29 cellular contexts compared by ENCODE assay signal in the genomic region with DNA sequence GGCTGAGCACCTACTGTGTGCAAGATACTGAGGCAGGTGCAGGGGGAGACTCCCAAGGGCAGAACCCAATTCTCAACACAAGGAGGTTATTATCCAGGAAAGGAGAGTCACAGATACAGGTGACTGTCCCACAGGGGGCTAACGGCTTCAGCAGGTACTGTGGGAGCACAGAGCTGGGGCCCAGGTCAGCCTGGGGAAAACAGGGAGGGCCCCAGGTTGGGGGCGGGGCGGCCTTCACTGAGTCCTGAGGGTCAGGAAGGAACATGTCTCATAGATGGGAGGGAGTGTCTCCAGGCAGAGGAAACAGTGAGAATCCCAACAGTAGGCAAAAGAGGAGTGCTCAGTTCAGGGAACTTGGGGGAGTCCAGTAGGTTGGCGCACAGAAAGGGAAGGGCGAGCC.
"Had no signal": no experiment of that assay in that cellular context is flagged by ENCODE, and none has a peak within 500 bp of the region (broad histone marks: within the 10 kb centered on the region; RNA-seq: fewer than 3 reads in every experiment).

No MANE protein-coding gene starts in this region.

- H3K9me3 Mint-ChIP-seq: nephron progenitor cell, neural progenitor cell had no signal

- DNase-seq: hippocampal formation; kidney glomerular epithelial cell; left cardiac atrium; lower lobe of right lung; mammary epithelial cell; mesendoderm; midbrain; mucosa of descending colon; naive thymus-derived CD4-positive, alpha-beta T cell; nephron progenitor cell; occipital lobe; right lobe of liver; stimulated activated CD4-positive, alpha-beta T cell treated with anti-CD3 and anti-CD28 coated beads, Interleukin-12 subunit alpha, Interleukin-12 subunit beta, amount 100 ng/mL, for 4 hours; stimulated activated CD4-positive, alpha-beta T cell treated with anti-CD3 and anti-CD28 coated beads, Interleukin-15, amount 100 ng/mL, for 24 hours; stimulated activated CD4-positive, alpha-beta T cell treated with anti-CD3 and anti-CD28 coated beads, Interleukin-2, amount 100 ng/mL, for 24 hours; stimulated activated CD4-positive, alpha-beta T cell treated with anti-CD3 and anti-CD28 coated beads, Interleukin-4, amount 100 ng/mL, for 1 hour; stimulated activated naive B cell treated with anti-CD40 and anti-IgM and Interleukin-4, amounts not matched to agents 10 μg/mL and 1 μg/mL and 100 μg/mL, for 72 hours; stimulated activated naive CD8-positive, alpha-beta T cell treated with anti-CD3 and anti-CD28 coated beads, Interleukin-15, Interleukin-2, amounts not matched to agents 100 U/mL and 50 U/mL, for 24 hours; stomach; testis; thyroid gland; transverse colon had no signal

- H3K27me3 Mint-ChIP-seq: stimulated activated naive B cell treated with anti-CD40 and anti-IgM and Interleukin-4, amounts not matched to agents 10 μg/mL and 1 μg/mL and 100 μg/mL, for 72 hours had no signal

- H3K27me3 ChIP-seq: neural progenitor cell, neutrophil, right atrium auricular region, right lobe of liver, stomach, testis, thyroid gland, transverse colon, upper lobe of left lung, vagina had no signal

- H3K4me2 ChIP-seq: neural progenitor cell had no signal

- ATAC-seq: left cardiac atrium; left lobe of liver; lower lobe of right lung; mucosa of descending colon; naive thymus-derived CD4-positive, alpha-beta T cell; right lobe of liver; stimulated activated naive B cell treated with anti-CD40 and anti-IgM and Interleukin-4, amounts not matched to agents 10 μg/mL and 1 μg/mL and 100 μg/mL, for 72 hours; stimulated activated naive CD8-positive, alpha-beta T cell treated with anti-CD3 and anti-CD28 coated beads, Interleukin-15, Interleukin-2, amounts not matched to agents 100 U/mL and 50 U/mL, for 24 hours had no signal

- H3K36me3 ChIP-seq: lower lobe of right lung, neural progenitor cell, neutrophil, right atrium auricular region, right lobe of liver, stomach, thyroid gland, transverse colon, upper lobe of left lung, vagina had no signal

- H3K4me1 ChIP-seq: lower lobe of right lung, neural progenitor cell, parathyroid adenoma, right lobe of liver, stomach, testis, transverse colon, vagina had no signal

- H3K27ac Mint-ChIP-seq: nephron progenitor cell; stimulated activated naive B cell treated with anti-CD40 and anti-IgM and Interleukin-4, amounts not matched to agents 10 μg/mL and 1 μg/mL and 100 μg/mL, for 72 hours had no signal

- H3K79me2 ChIP-seq: parathyroid adenoma had no signal

- H3K4me1 Mint-ChIP-seq: stimulated activated naive B cell treated with anti-CD40 and anti-IgM and Interleukin-4, amounts not matched to agents 10 μg/mL and 1 μg/mL and 100 μg/mL, for 72 hours had no signal

- H3K4me3 ChIP-seq: lower lobe of right lung, mucosa of descending colon, neural progenitor cell, right atrium auricular region, right lobe of liver, stomach, testis, thyroid gland, transverse colon, upper lobe of left lung, vagina had no signal

- H3K9me3 ChIP-seq: lower lobe of right lung, mucosa of descending colon, neutrophil, right atrium auricular region, right lobe of liver, stomach, testis, thyroid gland, transverse colon, upper lobe of left lung, vagina had no signal

- H3K9ac ChIP-seq: neural progenitor cell, parathyroid adenoma had no signal

- H3K4me3 Mint-ChIP-seq: naive thymus-derived CD4-positive, alpha-beta T cell; nephron progenitor cell; neural progenitor cell; stimulated activated naive B cell treated with anti-CD40 and anti-IgM and Interleukin-4, amounts not matched to agents 10 μg/mL and 1 μg/mL and 100 μg/mL, for 72 hours had no signal

- H3K27ac ChIP-seq: lower lobe of right lung, neural progenitor cell, neutrophil, parathyroid adenoma, right atrium auricular region, right lobe of liver, stomach, testis, thyroid gland, transverse colon, upper lobe of left lung, vagina had no signal

- H3K36me3 Mint-ChIP-seq: naive thymus-derived CD4-positive, alpha-beta T cell; neural progenitor cell; stimulated activated naive B cell treated with anti-CD40 and anti-IgM and Interleukin-4, amounts not matched to agents 10 μg/mL and 1 μg/mL and 100 μg/mL, for 72 hours had no signal

- H2AFZ ChIP-seq: neural progenitor cell, parathyroid adenoma had no signal
